9 cellular contexts compared by ENCODE assay signal in genomic region chr20:36835025-36835424, GRCh38. TPM values are rescaled to one million over a fixed set of nuclear protein-coding genes. Genes with fewer than 3 reads are reported as not detected.
DNase-seq lines count a peak whose midpoint lies in the region; ATAC-seq and TF ChIP-seq lines count a peak whose summit lies in the region.
"Had no signal": no experiment of that assay in that cellular context is flagged by ENCODE, and none has a peak within 500 bp of the region (broad histone marks: within the 10 kb centered on the region; RNA-seq: fewer than 3 reads in every experiment).

No MANE protein-coding gene starts in this region.

- H4K20me1 ChIP-seq in HCT116 (ENCODE audit: insufficient read depth) = no peaks in the 10 kb centered on the region
- H4K20me1 ChIP-seq in SU-DHL-6 (ENCODE audit: low read depth, low read length) = no peaks in the 10 kb centered on the region

- peak overlapping the region; percentile 74 for H3K9ac ChIP-seq in HCT116 (ENCODE audit: low read length)
- peak overlapping the region; percentile 61 for H3K9ac ChIP-seq in SU-DHL-6 (ENCODE audit: low read length)
- H3K9ac ChIP-seq in skeletal muscle tissue (ENCODE audit: low read depth in 1 of 3, low read length in 3 of 3) = peak overlapping the region; percentile 8 to 76 (median 51)

- H3K9me2 ChIP-seq in HCT116 (ENCODE audit: insufficient read depth) (no peaks in the 10 kb centered on the region), SU-DHL-6 (replicated peaks; ENCODE audit: insufficient read depth, low read length) (no peaks in the 10 kb centered on the region)

- TF ChIP-seq CTCF in HCT116 (IDR thresholded peaks at IDR 0.05 in 2 of 3, conservative IDR thresholded peaks at IDR 0.05 in 1 of 3; ENCODE audit: borderline replicate concordance in 1 of 3, insufficient read depth in 1 of 3, low read depth in 2 of 3, low read length in 2 of 3) = no peak
- no peak for TF ChIP-seq CTCF in SU-DHL-6 (IDR thresholded peaks at IDR 0.05; ENCODE audit: insufficient read depth, low read length, poor library complexity, severe bottlenecking)
- TF ChIP-seq CTCF in esophagus squamous epithelium (IDR thresholded peaks at IDR 0.05) = no peak

- H3K27me3 ChIP-seq in HCT116 (ENCODE audit: insufficient read depth, low read length) = no peaks in the 10 kb centered on the region
- H3K27me3 ChIP-seq in SU-DHL-6 (ENCODE audit: low read length) = no peaks in the 10 kb centered on the region
- no peaks in the 10 kb centered on the region for H3K27me3 ChIP-seq in esophagus squamous epithelium
- H3K27me3 ChIP-seq in skeletal muscle tissue (ENCODE audit: control insufficient read depth in 3 of 3, insufficient read depth in 3 of 3, low read length in 3 of 3) = no peaks in the 10 kb centered on the region

- CTCF ChIA-PET in HCT116 (lab: Charles Lee) = interaction anchor here (1.0 to 3.1 kb wide), 9 partner anchors 11 to 229 kb away, joined by 3 to 14 read pairs (median 5); partner anchors contain the start of gene RAB5IF

- ATAC-seq in HCT116 = no peak
- no peak for ATAC-seq in HG02870 (IDR thresholded peaks at IDR 0.05; ENCODE audit: unreplicated experiment)
- no peak for ATAC-seq in HG02798 (IDR thresholded peaks at IDR 0.05; ENCODE audit: poor library complexity, unreplicated experiment)
- no peak for ATAC-seq in GM21526 (IDR thresholded peaks at IDR 0.05; ENCODE audit: low FRiP score, unreplicated experiment)

- 0 out of 2 replicates have a peak, but pooled peaks cover 3% of the 10 kb centered on the region for H3K79me2 ChIP-seq in HCT116 (ENCODE audit: insufficient read depth, low read length)
- peaks cover 28% of the 10 kb centered on the region; the same call in 1 of the 2 replicates for H3K79me2 ChIP-seq in SU-DHL-6 (ENCODE audit: insufficient read depth, low read length)

- TF ChIP-seq POLR2A in HCT116 (IDR thresholded peaks at IDR 0.05; ENCODE audit: borderline replicate concordance, extremely low read depth, insufficient read depth, insufficient read length) (no peak), esophagus squamous epithelium (IDR thresholded peaks at IDR 0.05) (no peak)

- no peaks in the 10 kb centered on the region for H3K9me3 ChIP-seq in HCT116 (ENCODE audit: control insufficient read depth in 1 of 2, insufficient read depth in 1 of 2, low read depth in 1 of 2, low read length in 2 of 2)
- H3K9me3 ChIP-seq in SU-DHL-6 (ENCODE audit: insufficient read depth, low read length) = no peaks in the 10 kb centered on the region
- no peaks in the 10 kb centered on the region for H3K9me3 ChIP-seq in esophagus squamous epithelium
- no peaks in the 10 kb centered on the region for H3K9me3 ChIP-seq in skeletal muscle tissue (ENCODE audit: control insufficient read depth in 3 of 3, low read length in 3 of 3)

- H3K4me1 ChIP-seq in HCT116 (ENCODE audit: control insufficient read depth in 1 of 2, insufficient read depth in 2 of 2, low read length in 2 of 2) = peaks cover 39 to 59% of the 10 kb centered on the region in 2 experiments
- H3K4me1 ChIP-seq in esophagus squamous epithelium = peaks cover 35 to 72% (median 56%) of the 10 kb centered on the region in 3 donors
- peaks cover 38 to 45% (median 41%) of the 10 kb centered on the region in 3 donors for H3K4me1 ChIP-seq in skeletal muscle tissue (ENCODE audit: control insufficient read depth in 3 of 3, insufficient read depth in 3 of 3, low read length in 3 of 3)

- peak overlapping the region; percentile 44 to 53 for H3K4me3 ChIP-seq in HCT116 (replicated peaks in 1 of 2; ENCODE audit: low read depth in 1 of 2, low read length in 2 of 2)
- no peak overlapping the region for H3K4me3 ChIP-seq in SU-DHL-6 (ENCODE audit: insufficient read depth, low read length, poor library complexity, severe bottlenecking)
- H3K4me3 ChIP-seq in esophagus squamous epithelium = peak overlapping the region in 2 of 4 donors; percentile 25 to 56
- peak overlapping the region in 1 of 3 donors; percentile 38 for H3K4me3 ChIP-seq in skeletal muscle tissue (ENCODE audit: low read length in 3 of 3)

- POLR2A ChIA-PET in HCT116 (lab: Charles Lee) = interaction anchor here (0.7 to 1.9 kb wide), 3 partner anchors 12 to 1687 kb away, joined by 3 to 7 read pairs (median 5); no protein-coding TSS in a partner anchor

- DNase-seq in HCT116 (ENCODE audit: low read depth, low spot score) (no peak), esophagus squamous epithelium (lab: John Stamatoyannopoulos, UW) (no peak), activated gamma-delta T cell treated with Interleukin-2 at 50 U/mL for 16 hours (no peak)

- H3K4me2 ChIP-seq in HCT116 (ENCODE audit: low read length) (peak overlapping the region; percentile 86), SU-DHL-6 (ENCODE audit: low read depth, low read length, poor library complexity, severe bottlenecking) (peak overlapping the region; percentile 66)

- H3K36me3 ChIP-seq in HCT116 (ENCODE audit: control insufficient read depth in 1 of 2, insufficient read depth in 2 of 2, low read length in 2 of 2) (no peaks in the 10 kb centered on the region), SU-DHL-6 (ENCODE audit: low read length) (no peaks in the 10 kb centered on the region), esophagus squamous epithelium (peaks cover 0 to 38% (median 4%) of the 10 kb centered on the region in 3 donors), skeletal muscle tissue (ENCODE audit: control insufficient read depth in 3 of 3, insufficient read depth in 3 of 3, low read length in 3 of 3) (peaks cover 0 to 6% (median 0%) of the 10 kb centered on the region in 3 donors)

- RAD21 ChIA-PET in HCT116 (lab: Charles Lee; ENCODE audit: low non-redundant PET in 1 of 2, low total read pairs in 2 of 2, uncharacterized antibody in 2 of 2, unreplicated experiment in 2 of 2) = interaction anchor here in 1 of 2 experiments (1.1 kb wide), 1 partner anchor 29 kb away, joined by 7 read pairs; a partner anchor contains a TSS

- H3K27ac ChIP-seq in HCT116 (ENCODE audit: low read depth, low read length) (peak overlapping the region; percentile 85), SU-DHL-6 (ENCODE audit: low read depth, low read length) (peak overlapping the region; percentile 87), esophagus squamous epithelium (peak overlapping the region; percentile 81 to 93 (median 88)), skeletal muscle tissue (ENCODE audit: low read depth, low read length) (peak overlapping the region; percentile 49)

- BruUV-seq in HCT116 (replicated peaks; lab: Mats Ljungman, UMichigan) = TSS peak; percentile 86

- WGBS in esophagus squamous epithelium, 2 donors = 57 to 68% methylated on average over 5 of the region's 5 CpGs

- intact Hi-C loops in HCT116 (cut with micrococcal nuclease) = no loop called here
- intact Hi-C loops in esophagus squamous epithelium (cut with DNase I) = no loop called here

- H3F3A ChIP-seq in SU-DHL-6 (ENCODE audit: insufficient read depth) = peaks cover 23% of the 10 kb centered on the region

- no peak for TF ChIP-seq RAD21 in HCT116 (IDR thresholded peaks at IDR 0.05; ENCODE audit: low read depth)

- H2AFZ ChIP-seq in HCT116 (ENCODE audit: low read depth, low read length, poor library complexity, severe bottlenecking) (no peak overlapping the region), SU-DHL-6 (ENCODE audit: low read depth, low read length, severe bottlenecking) (peak overlapping the region; percentile 65)

TF ChIP-seq in HCT116, 20 proteins besides CTCF, POLR2A, EP300 and RAD21:
- TF ChIP-seq YY1 (IDR thresholded peaks at IDR 0.05; ENCODE audit: extremely low read depth, insufficient replicate concordance, low read depth, low read length) (no peak), EZH2 (IDR thresholded peaks at IDR 0.05) (no peak), CEBPB (IDR thresholded peaks at IDR 0.05; ENCODE audit: low read depth) (no peak)
- TF ChIP-seq, protein P1, sequence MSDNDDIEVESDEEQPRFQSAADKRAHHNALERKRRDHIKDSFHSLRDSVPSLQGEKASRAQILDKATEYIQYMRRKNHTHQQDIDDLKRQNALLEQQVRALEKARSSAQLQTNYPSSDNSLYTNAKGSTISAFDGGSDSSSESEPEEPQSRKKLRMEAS (IDR thresholded peaks at IDR 0.05) = no peak

RNA-seq across cellular contexts. Expression of gene TLDC2, which starts 40.9 kb away (rescaled TPM):
- total RNA-seq in HCT116 (2021; ENCODE audit: unreplicated experiment) (0.32 TPM), esophagus squamous epithelium (1 to 10 TPM in 1 of 4 donors, under 1 TPM in 1, not detected in 2; 0.53 to 1.1 TPM), skeletal muscle tissue (under 0.01 TPM)
- polyA plus RNA-seq in HCT116 (2012) = 0.07 and 0.26 TPM in 2 replicates
- total RNA-seq: left lobe of liver had no signal
